Comparison of ENCODE assay signal across 28 cellular contexts in the genomic region with DNA sequence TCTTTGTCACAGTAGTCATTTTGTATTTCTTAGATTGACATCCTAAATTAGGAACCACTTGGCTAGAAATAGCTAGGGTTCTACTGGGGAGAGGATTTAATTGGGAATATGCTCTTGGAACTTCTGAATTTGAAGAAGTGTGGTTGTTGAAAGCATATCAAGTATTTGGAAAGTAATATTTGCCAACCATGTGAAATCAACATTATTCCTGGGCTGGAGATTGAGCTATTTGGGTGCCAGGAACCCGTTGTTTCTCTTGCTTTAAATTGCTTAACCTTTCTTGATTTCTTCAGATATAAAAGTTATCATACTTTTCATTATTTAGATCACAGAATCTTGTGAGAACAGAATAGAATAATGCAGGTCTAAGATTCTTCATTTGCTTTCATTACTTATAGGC.
"Had no signal": no experiment of that assay in that cellular context is flagged by ENCODE, and none has a peak within 500 bp of the region (broad histone marks: within the 10 kb centered on the region; RNA-seq: fewer than 3 reads in every experiment).

No MANE protein-coding gene starts in this region.

- H3K4me3 ChIP-seq: MG63, SK-N-MC had no signal

- H3K27ac ChIP-seq: brain microvascular endothelial cell, SK-N-MC, VCaP had no signal

- H3K36me3 ChIP-seq: brain microvascular endothelial cell, MG63 had no signal

- H3K27me3 ChIP-seq: brain microvascular endothelial cell, MG63 had no signal

- FAIRE-seq: TTC549 had no signal

- ATAC-seq: activated CD4-positive, alpha-beta T cell treated with anti-CD3 and anti-CD28 coated beads for 36 hours; activated CD8-positive, alpha-beta T cell treated with anti-CD3 and anti-CD28 coated beads for 36 hours; activated naive CD4-positive, alpha-beta T cell treated with anti-CD3 and anti-CD28 coated beads, Interleukin-2, amount 50 U/mL, for 72 hours; activated naive CD8-positive, alpha-beta T cell treated with anti-CD3 and anti-CD28 coated beads, Interleukin-2, amount 50 U/mL, for 24 hours; Panc1; Right ventricle myocardium inferior; T-cell had no signal

- DNase-seq: activated CD4-positive, alpha-beta T cell treated with anti-CD3 and anti-CD28 coated beads for 36 hours; activated CD4-positive, CD25-positive, alpha-beta regulatory T cell; activated CD8-positive, alpha-beta memory T cell treated with anti-CD3 and anti-CD28 coated beads, Interleukin-2, amount 50 U/mL, for 4 hours; activated CD8-positive, alpha-beta T cell treated with anti-CD3 and anti-CD28 coated beads for 36 hours; activated effector memory CD4-positive, alpha-beta T cell treated with Interleukin-2 at 50 U/mL for 16 hours; activated naive CD4-positive, alpha-beta T cell; activated naive CD8-positive, alpha-beta T cell treated with anti-CD3 and anti-CD28 coated beads, Interleukin-2, amount 50 U/mL, for 24 hours; amygdala; brain microvascular endothelial cell; MG63; NCI-H1105; NCI-H1436; NCI-H1694 treated with DMSO at 0.1 percent for 48 hours; NCI-H2081; NCI-H510A treated with DMSO at 0.1 percent for 48 hours; NCI-H69; NK-92 treated with Interleukin-12 subunit alpha and Interleukin-12 subunit beta, amount 100 ng/mL, for 24 hours; OCI-M1; RPMI8226; T-cell; T-helper 2 cell; T1000 had no signal
